ENCODE assay signal across 1 cellular context in the genomic region with DNA sequence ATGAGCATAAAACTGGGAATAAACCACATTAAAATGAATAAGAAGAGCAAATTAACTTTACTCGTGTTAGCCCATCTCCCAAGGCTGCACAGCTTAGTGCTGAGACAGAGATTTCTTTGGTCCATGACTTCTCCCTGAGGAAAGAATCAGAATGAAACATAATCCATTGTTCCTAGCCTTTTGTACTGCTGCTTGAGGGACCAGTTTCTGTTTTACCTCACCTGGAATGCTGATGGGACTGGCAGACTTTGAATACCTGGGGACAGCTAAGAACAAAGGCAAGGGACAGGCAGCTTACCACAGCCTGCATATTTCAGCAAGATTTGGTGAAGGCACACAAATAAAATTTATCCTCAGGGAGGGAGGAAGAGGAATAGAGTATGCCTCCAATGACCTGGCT.
TF ChIP-seq lines count a peak whose summit lies in the region.

No MANE protein-coding gene starts in this region.

TF ChIP-seq in GM23338, 12 proteins besides CTCF, POLR2A, EP300 and RAD21 (continued from another document):
- TF ChIP-seq CREB1 (CRISPR knock-in tag; IDR thresholded peaks at IDR 0.05; ENCODE audit: low read depth) (no peak), EZH2 (IDR thresholded peaks at IDR 0.05; ENCODE audit: low read depth, unreplicated experiment) (no peak)
